In genomic region chr7:51129527-51130472, GRCh38 we compare ENCODE assay signal across 14 cellular contexts.
"Had no signal": no experiment of that assay in that cellular context is flagged by ENCODE, and none has a peak within 500 bp of the region (broad histone marks: within the 10 kb centered on the region; RNA-seq: fewer than 3 reads in every experiment).

No MANE protein-coding gene starts in this region.

- H3K27ac ChIP-seq: epithelial cell of prostate, gastroesophageal sphincter, pancreas had no signal

- H3K36me3 ChIP-seq: pancreas had no signal

- DNase-seq: activated CD4-positive, alpha-beta T cell treated with anti-CD3 and anti-CD28 coated beads for 48 hours; activated CD8-positive, alpha-beta T cell treated with anti-CD3 and anti-CD28 coated beads, Interleukin-2, amount 10 ng/mL, durations not matched to agents 7 days and 5 days; activated effector memory CD4-positive, alpha-beta T cell treated with Interleukin-2 at 50 U/mL for 16 hours; central memory CD4-positive, alpha-beta T cell; cortex of kidney; effector memory CD4-positive, alpha-beta T cell; islet precursor cell; nephron progenitor cell; stimulated activated CD4-positive, alpha-beta T cell treated with anti-CD3 and anti-CD28 coated beads, Interleukin-15, amount 100 ng/mL, for 24 hours; stimulated activated CD4-positive, alpha-beta T cell treated with anti-CD3 and anti-CD28 coated beads, Interleukin-4, amount 100 ng/mL, for 4 hours; trophoblast cell had no signal

- H3K27me3 ChIP-seq: gastroesophageal sphincter, pancreas had no signal

- H3K9me3 ChIP-seq: gastroesophageal sphincter, pancreas had no signal

- H3K4me1 ChIP-seq: pancreas had no signal

- H3K4me3 ChIP-seq: gastroesophageal sphincter, pancreas had no signal
